Comparison of ENCODE assay signal across 8 cellular contexts in the genomic region with DNA sequence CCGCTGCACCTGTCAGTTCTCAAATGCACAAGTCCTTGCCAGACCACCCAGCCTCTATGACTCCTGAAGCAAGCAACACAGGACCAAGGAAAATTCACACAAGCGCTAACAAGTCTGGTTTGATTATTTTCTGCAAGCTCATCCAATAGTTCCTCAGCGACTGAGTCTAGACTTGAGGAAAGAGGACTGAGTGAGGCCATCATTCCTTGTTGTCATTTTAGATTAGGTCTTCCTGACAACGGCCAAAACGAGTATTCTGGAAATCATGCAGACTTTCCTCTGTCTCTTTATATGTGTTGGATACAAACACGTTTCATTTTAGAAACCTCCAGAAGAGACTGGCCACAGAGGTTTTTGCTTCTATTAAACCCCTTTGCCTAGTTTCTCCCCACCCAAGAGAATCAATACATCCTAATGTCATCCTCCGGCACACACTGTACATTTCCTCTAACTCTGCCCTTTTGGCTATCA. TPM values are rescaled to one million over a fixed set of nuclear protein-coding genes. Genes with fewer than 3 reads are reported as not detected.
DNase-seq lines count a peak whose midpoint lies in the region; ATAC-seq lines count a peak whose summit lies in the region.

No MANE protein-coding gene starts in this region.

- H3K36me3 ChIP-seq in ectodermal cell (ENCODE audit: control insufficient read depth, insufficient read depth, low read length), result peaks cover 3% of the 10 kb centered on the region

- H3K27ac Mint-ChIP-seq in naive thymus-derived CD8-positive, alpha-beta T cell, result peak overlapping the region; percentile 91 to 100 (median 99)

- H3K27ac ChIP-seq in ectodermal cell (ENCODE audit: insufficient read depth, low read depth, low read length, poor library complexity, severe bottlenecking), result peak overlapping the region; percentile 85

- peak overlapping the region; percentile 97 for H3K4me3 ChIP-seq in ectodermal cell (ENCODE audit: insufficient read depth, low read depth, low read length)

- peak in 1 of 2 donors; percentile 0 for ATAC-seq in naive thymus-derived CD8-positive, alpha-beta T cell
- no peak for ATAC-seq in HG03159 (IDR thresholded peaks at IDR 0.05; ENCODE audit: unreplicated experiment)

- peak; percentile 1 to 9 for DNase-seq in SHP77 (lab: John Stamatoyannopoulos, UW)
- no peak for DNase-seq in SHP77 treated with DMSO at 0.1 percent for 48 hours (lab: John Stamatoyannopoulos, UW)
- DNase-seq in RKO (ENCODE audit: low spot score), result peak; percentile 45
- peak in 2 of 10 donors; percentile 19 to 28 for DNase-seq in naive thymus-derived CD8-positive, alpha-beta T cell
- no peak for DNase-seq in COLO829 (ENCODE audit: low spot score)
- DNase-seq in NCI-H2029 treated with DMSO at 0.1 percent for 48 hours (lab: John Stamatoyannopoulos, UW), result no peak

- H3K27me3 ChIP-seq in ectodermal cell (ENCODE audit: control insufficient read depth, insufficient read depth, low read length, poor library complexity, severe bottlenecking), result no peaks in the 10 kb centered on the region

- peaks cover 4% of the 10 kb centered on the region for H3K4me1 ChIP-seq in ectodermal cell (ENCODE audit: control insufficient read depth, insufficient read depth, low read length)

- H3K4me1 Mint-ChIP-seq in naive thymus-derived CD8-positive, alpha-beta T cell, result peaks cover 28 to 81% (median 68%) of the 10 kb centered on the region in 4 donors

- 11 to 14% methylated on average over 7 of the region's 7 CpGs for WGBS in ectodermal cell, 2 experiments

- no peaks in the 10 kb centered on the region for H3K27me3 Mint-ChIP-seq in naive thymus-derived CD8-positive, alpha-beta T cell

- peaks cover 0 to 41% (median 0%) of the 10 kb centered on the region in 3 donors for H3K36me3 Mint-ChIP-seq in naive thymus-derived CD8-positive, alpha-beta T cell

- POLR2A ChIA-PET in naive thymus-derived CD8-positive, alpha-beta T cell (lab: Charles Lee), result interaction anchor here (0.6 to 6.5 kb wide), 24 partner anchors 10 to 373 kb away, joined by 3 to 264 read pairs (median 10); a partner anchor contains a TSS

- H3K9me3 Mint-ChIP-seq in naive thymus-derived CD8-positive, alpha-beta T cell, result no peaks in the 10 kb centered on the region

- H3K4me3 Mint-ChIP-seq in naive thymus-derived CD8-positive, alpha-beta T cell, result peak overlapping the region; percentile 87 to 99 (median 96)

- no peaks in the 10 kb centered on the region for H3K9me3 ChIP-seq in ectodermal cell (ENCODE audit: control insufficient read depth, low read length)

RNA-seq across cellular contexts. Expression of a gene that starts 0.6 kb away (rescaled TPM):
- polyA plus RNA-seq in ectodermal cell (2013, experiment 1 of 4), result 77.2 TPM
- 83.5 TPM for polyA plus RNA-seq in ectodermal cell (2013, experiment 2 of 4)
- polyA plus RNA-seq in ectodermal cell (2013, experiment 3 of 4), result 62.4 TPM
- polyA plus RNA-seq in ectodermal cell (2013, experiment 4 of 4), result 65.2 TPM
- 10 to 100 TPM; 29.5 to 34.9 TPM for total RNA-seq in naive thymus-derived CD8-positive, alpha-beta T cell
- polyA plus RNA-seq in naive thymus-derived CD8-positive, alpha-beta T cell, result 10 to 100 TPM; 21.8 to 34.8 (median 26.0) TPM

RNA-seq across cellular contexts. Expression of a gene that starts 1.1 kb away (rescaled TPM):
- 129 TPM for polyA plus RNA-seq in ectodermal cell (2013, experiment 1 of 4)
- 157 TPM for polyA plus RNA-seq in ectodermal cell (2013, experiment 2 of 4)
- 87.2 TPM for polyA plus RNA-seq in ectodermal cell (2013, experiment 3 of 4)
- 105 TPM for polyA plus RNA-seq in ectodermal cell (2013, experiment 4 of 4)
- total RNA-seq in naive thymus-derived CD8-positive, alpha-beta T cell, result 100 to 1,000 TPM; 169 to 175 TPM
- 10 to 100 TPM in 2 of 3 donors, 1 to 10 TPM in 1; 8.9 to 18.5 (median 13.2) TPM for polyA plus RNA-seq in naive thymus-derived CD8-positive, alpha-beta T cell

RNA-seq across cellular contexts. Expression of a gene that starts 31.2 kb away (rescaled TPM):
- 63.2 TPM for polyA plus RNA-seq in ectodermal cell (2013, experiment 1 of 4)
- polyA plus RNA-seq in ectodermal cell (2013, experiment 2 of 4), result 67.3 TPM
- 47.6 TPM for polyA plus RNA-seq in ectodermal cell (2013, experiment 3 of 4)
- 54.7 TPM for polyA plus RNA-seq in ectodermal cell (2013, experiment 4 of 4)
- total RNA-seq in naive thymus-derived CD8-positive, alpha-beta T cell, result 10 to 100 TPM; 57.0 to 57.1 TPM
- 10 to 100 TPM; 17.8 to 24.5 (median 23.6) TPM for polyA plus RNA-seq in naive thymus-derived CD8-positive, alpha-beta T cell

RNA-seq across cellular contexts. Expression of a gene that starts 54.4 kb away (rescaled TPM):
- polyA plus RNA-seq in ectodermal cell (2013, experiment 1 of 4), result 184 TPM
- polyA plus RNA-seq in ectodermal cell (2013, experiment 2 of 4), result 175 TPM
- 135 TPM for polyA plus RNA-seq in ectodermal cell (2013, experiment 3 of 4)
- polyA plus RNA-seq in ectodermal cell (2013, experiment 4 of 4), result 143 TPM
- 100 to 1,000 TPM; 139 to 143 TPM for total RNA-seq in naive thymus-derived CD8-positive, alpha-beta T cell
- polyA plus RNA-seq in naive thymus-derived CD8-positive, alpha-beta T cell, result 100 to 1,000 TPM; 173 to 214 (median 191) TPM

RNA-seq across cellular contexts. Expression of a gene that starts 54.6 kb away (rescaled TPM):
- polyA plus RNA-seq in ectodermal cell (2013, experiment 1 of 4), result 54.8 TPM
- 59.2 TPM for polyA plus RNA-seq in ectodermal cell (2013, experiment 2 of 4)
- 34.0 TPM for polyA plus RNA-seq in ectodermal cell (2013, experiment 3 of 4)
- 38.2 TPM for polyA plus RNA-seq in ectodermal cell (2013, experiment 4 of 4)
- 10 to 100 TPM; 71.9 to 75.7 TPM for total RNA-seq in naive thymus-derived CD8-positive, alpha-beta T cell
- polyA plus RNA-seq in naive thymus-derived CD8-positive, alpha-beta T cell, result 10 to 100 TPM; 16.8 to 43.1 (median 24.0) TPM

Comparison
In these comparisons a context has a peak if more than half of its experiments do, and no peak if none do; other contexts are left out.
1. DNase-seq: peak in SHP77 (2 of 2) and RKO (single experiment); none in SHP77 treated with DMSO at 0.1 percent for 48 hours (single experiment), COLO829 (single experiment) and NCI-H2029 treated with DMSO at 0.1 percent for 48 hours (single experiment).